Comparison of ENCODE assay signal across 8 cellular contexts in genomic region chr9:100011062-100011681, GRCh38.
A peak's percentile ranks its signal among the peaks of the same experiment; 100 is the strongest.
DNase-seq lines count a peak whose midpoint lies in the region; ATAC-seq and TF ChIP-seq lines count a peak whose summit lies in the region.

No MANE protein-coding gene starts in this region.

- H3K9ac ChIP-seq in Loucy (ENCODE audit: low read depth, low read length, poor library complexity, severe bottlenecking) (no peak overlapping the region), neuronal stem cell (ENCODE audit: low read depth, low read length, poor library complexity) (no peak overlapping the region)

- intact Hi-C loops in aorta (cut with DNase I) = loop anchor here in 1 of 2 donors (10.0 kb wide), 1 partner anchor 806 kb away; no protein-coding TSS in a partner anchor

- no peak overlapping the region for H2AK5ac ChIP-seq in neuronal stem cell (ENCODE audit: low read depth, low read length)

- H3K18ac ChIP-seq in neuronal stem cell (ENCODE audit: low read length) = no peak overlapping the region

- no peak overlapping the region for H2BK5ac ChIP-seq in neuronal stem cell (ENCODE audit: low read length)

- no peaks in the 10 kb centered on the region for H3K27me3 Mint-ChIP-seq in endothelial cell (ENCODE audit: unreplicated experiment)

- H3K4me2 ChIP-seq in Loucy (ENCODE audit: low read depth, low read length, poor library complexity, severe bottlenecking) (no peak overlapping the region), neuronal stem cell (ENCODE audit: insufficient read depth, low read length, poor library complexity, severe bottlenecking) (no peak overlapping the region)

- no peaks in the 10 kb centered on the region for H3K9me2 ChIP-seq in Loucy (replicated peaks; ENCODE audit: low read depth, low read length)

- ATAC-seq in GM18858 (IDR thresholded peaks at IDR 0.05; ENCODE audit: unreplicated experiment) (no peak), aorta (ENCODE audit: low FRiP score) (no peak)

- H4K91ac ChIP-seq in neuronal stem cell (ENCODE audit: low read depth, low read length, poor library complexity) = no peak overlapping the region

- DNase-seq in NCI-H510A treated with DMSO at 0.1 percent for 48 hours (lab: John Stamatoyannopoulos, UW) = peak; percentile 40
- DNase-seq in NCI-H510A (lab: John Stamatoyannopoulos, UW) = no peak
- peak; percentile 13 for DNase-seq in SKM-1 (lab: John Stamatoyannopoulos, UW; ENCODE audit: unreplicated experiment)
- peak; percentile 40 for DNase-seq in endothelial cell (ENCODE audit: low spot score)
- peak; percentile 51 for DNase-seq in neuronal stem cell (ENCODE audit: low spot score)
- no peak for DNase-seq in aorta

- no peak overlapping the region for H2BK15ac ChIP-seq in neuronal stem cell (ENCODE audit: low read length)

- H3K36me3 ChIP-seq in Loucy (ENCODE audit: insufficient read depth, low read length) = peaks cover 39% of the 10 kb centered on the region
- H3K36me3 ChIP-seq in neuronal stem cell (replicated peaks in 1 of 2; ENCODE audit: control insufficient read depth in 2 of 2, insufficient read depth in 2 of 2, low read length in 2 of 2) = peaks cover 0 to 31% of the 10 kb centered on the region in 2 donors
- peaks cover 0 to 2% of the 10 kb centered on the region in 2 donors for H3K36me3 ChIP-seq in aorta (ENCODE audit: control insufficient read depth in 1 of 2, insufficient read depth in 2 of 2, low read length in 1 of 2)

- TF ChIP-seq CTCF in Loucy (conservative IDR thresholded peaks at IDR 0.05; ENCODE audit: low read length) (peak; percentile 81), endothelial cell (IDR thresholded peaks at IDR 0.05; ENCODE audit: unreplicated experiment) (peak; percentile 96)

- no peak overlapping the region for H3K27ac Mint-ChIP-seq in endothelial cell (ENCODE audit: unreplicated experiment)

- H3K9me3 Mint-ChIP-seq in endothelial cell (ENCODE audit: unreplicated experiment) = no peaks in the 10 kb centered on the region

- H3F3A ChIP-seq in Loucy (ENCODE audit: low read depth) = no peaks in the 10 kb centered on the region

- no peak overlapping the region for H3K4ac ChIP-seq in neuronal stem cell (ENCODE audit: low read length)

- H3K27me3 ChIP-seq in Loucy (ENCODE audit: insufficient read depth, low read length, poor library complexity, severe bottlenecking) (no peaks in the 10 kb centered on the region), neuronal stem cell (ENCODE audit: control insufficient read depth in 3 of 3, insufficient read depth in 3 of 3, low read depth in 1 of 3, low read length in 3 of 3) (no peaks in the 10 kb centered on the region), aorta (ENCODE audit: control insufficient read depth in 1 of 2, insufficient read depth in 2 of 2, low read length in 1 of 2) (no peaks in the 10 kb centered on the region)

- no peak overlapping the region for H2AFZ ChIP-seq in Loucy (ENCODE audit: low read length)
- H2AFZ ChIP-seq in neuronal stem cell (ENCODE audit: low read length) = no peak overlapping the region

- peaks cover 5% of the 10 kb centered on the region; the same call in 1 of the 2 replicates for H3K9me3 ChIP-seq in Loucy (ENCODE audit: insufficient read depth, low read depth, low read length)
- H3K9me3 ChIP-seq in neuronal stem cell (replicated peaks in 1 of 2; ENCODE audit: control insufficient read depth in 2 of 2, insufficient read depth in 1 of 2, low read depth in 1 of 2, low read length in 2 of 2) = peaks cover 0 to 13% of the 10 kb centered on the region in 2 donors
- no peaks in the 10 kb centered on the region for H3K9me3 ChIP-seq in aorta (ENCODE audit: control insufficient read depth, low read length)

- no CpG with 5 or more reads among the region's 1 CpG for WGBS in neuronal stem cell (ENCODE audit: extremely low coverage in 2 of 2, insufficient read length in 2 of 2, insufficient replicate concordance in 1 of 2), 2 donors
- 66 to 71% methylated on average over 1 of the region's 1 CpG for WGBS in aorta, 2 donors

- H3K36me3 Mint-ChIP-seq in endothelial cell (ENCODE audit: low read depth, unreplicated experiment) = no peaks in the 10 kb centered on the region

- H3K4me1 Mint-ChIP-seq in endothelial cell (ENCODE audit: unreplicated experiment) = no peaks in the 10 kb centered on the region

- no peak overlapping the region for H3K27ac ChIP-seq in neuronal stem cell (replicated peaks; ENCODE audit: low read length)
- H3K27ac ChIP-seq in aorta (ENCODE audit: low read depth in 1 of 2, low read length in 2 of 2) = no peak overlapping the region

- H3K4me3 Mint-ChIP-seq in endothelial cell (ENCODE audit: unreplicated experiment) = no peak overlapping the region

- no peaks in the 10 kb centered on the region for H3K4me1 ChIP-seq in Loucy (ENCODE audit: insufficient read depth, low read length, poor library complexity, severe bottlenecking)
- H3K4me1 ChIP-seq in neuronal stem cell (ENCODE audit: control insufficient read depth in 2 of 2, insufficient read depth in 1 of 2, low read depth in 1 of 2, low read length in 2 of 2) = peaks cover 0 to 1% of the 10 kb centered on the region in 2 donors
- H3K4me1 ChIP-seq in aorta (ENCODE audit: control insufficient read depth in 1 of 2, insufficient read depth in 2 of 2, low read length in 2 of 2) = no peaks in the 10 kb centered on the region

- no peak overlapping the region for H3K23ac ChIP-seq in neuronal stem cell (ENCODE audit: low read depth, low read length, poor library complexity)

- no peaks in the 10 kb centered on the region for H3K79me2 ChIP-seq in Loucy (ENCODE audit: insufficient read depth, low read length)

- H4K8ac ChIP-seq in neuronal stem cell (ENCODE audit: low read depth, low read length) = no peak overlapping the region

- H3K14ac ChIP-seq in neuronal stem cell (ENCODE audit: low read length) = no peak overlapping the region

- no peak overlapping the region for H2BK120ac ChIP-seq in neuronal stem cell (ENCODE audit: low read depth, low read length)

- no peak overlapping the region for H2BK12ac ChIP-seq in neuronal stem cell (ENCODE audit: low read length)

- no peaks in the 10 kb centered on the region for H4K20me1 ChIP-seq in Loucy (ENCODE audit: insufficient read depth, low read length, poor library complexity, severe bottlenecking)

- no peak overlapping the region for H3K4me3 ChIP-seq in Loucy (ENCODE audit: low read length, poor library complexity, severe bottlenecking)
- H3K4me3 ChIP-seq in neuronal stem cell (ENCODE audit: low read length in 2 of 2) = no peak overlapping the region
- no peak overlapping the region for H3K4me3 ChIP-seq in aorta (ENCODE audit: low read length in 2 of 2)

- H3K79me1 ChIP-seq in neuronal stem cell (ENCODE audit: low read depth, low read length) = no peaks in the 10 kb centered on the region

Comparison
In these comparisons a context has a peak if more than half of its experiments do, and no peak if none do; other contexts are left out.
1. DNase-seq: peak in NCI-H510A treated with DMSO at 0.1 percent for 48 hours (single experiment), SKM-1 (single experiment), endothelial cell (single experiment) and neuronal stem cell (single experiment); none in NCI-H510A (single experiment) and aorta (0 of 2).